In the genomic region with DNA sequence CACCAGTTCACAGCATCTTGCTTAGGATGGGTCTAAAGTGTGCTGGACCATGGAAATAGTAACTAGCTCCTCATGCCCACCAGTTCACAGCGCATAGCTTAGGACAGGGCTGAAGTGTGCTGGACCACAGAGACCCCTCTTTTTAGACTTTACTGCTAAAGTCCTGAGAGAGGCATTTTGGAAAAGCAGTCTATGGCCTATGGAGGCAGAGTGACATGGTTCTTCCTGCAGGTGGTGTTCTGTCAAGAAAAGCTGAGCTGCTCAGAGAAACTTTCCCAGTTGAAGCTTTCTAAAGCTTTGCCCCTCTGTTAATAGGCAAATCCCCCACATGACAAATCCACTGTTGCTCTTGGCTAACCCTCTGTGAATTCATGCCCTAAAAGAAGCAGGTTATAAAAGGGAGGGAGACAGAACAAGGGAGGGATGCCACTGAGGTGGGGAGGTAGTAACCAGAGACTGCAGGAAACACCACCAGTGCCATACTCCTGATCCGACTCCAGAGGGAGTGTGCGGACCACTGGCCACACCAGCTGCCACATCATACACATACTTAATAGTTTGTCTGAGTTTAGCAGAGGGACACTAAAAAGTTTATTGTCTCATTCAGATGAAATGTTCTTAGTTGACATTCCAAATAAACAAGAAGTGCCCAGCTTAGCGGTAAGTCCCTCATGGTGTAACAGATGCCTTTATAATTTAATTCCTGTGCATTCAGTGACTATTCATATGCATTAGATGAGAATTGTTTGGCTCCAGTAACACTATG, we compare ENCODE assay signal across 1 cellular context.
TF ChIP-seq lines count a peak whose summit lies in the region.

No MANE protein-coding gene starts in this region.

TF ChIP-seq in GM23338, 12 proteins besides CTCF, POLR2A, EP300 and RAD21 (continued from another document):
- TF ChIP-seq, protein P1, sequence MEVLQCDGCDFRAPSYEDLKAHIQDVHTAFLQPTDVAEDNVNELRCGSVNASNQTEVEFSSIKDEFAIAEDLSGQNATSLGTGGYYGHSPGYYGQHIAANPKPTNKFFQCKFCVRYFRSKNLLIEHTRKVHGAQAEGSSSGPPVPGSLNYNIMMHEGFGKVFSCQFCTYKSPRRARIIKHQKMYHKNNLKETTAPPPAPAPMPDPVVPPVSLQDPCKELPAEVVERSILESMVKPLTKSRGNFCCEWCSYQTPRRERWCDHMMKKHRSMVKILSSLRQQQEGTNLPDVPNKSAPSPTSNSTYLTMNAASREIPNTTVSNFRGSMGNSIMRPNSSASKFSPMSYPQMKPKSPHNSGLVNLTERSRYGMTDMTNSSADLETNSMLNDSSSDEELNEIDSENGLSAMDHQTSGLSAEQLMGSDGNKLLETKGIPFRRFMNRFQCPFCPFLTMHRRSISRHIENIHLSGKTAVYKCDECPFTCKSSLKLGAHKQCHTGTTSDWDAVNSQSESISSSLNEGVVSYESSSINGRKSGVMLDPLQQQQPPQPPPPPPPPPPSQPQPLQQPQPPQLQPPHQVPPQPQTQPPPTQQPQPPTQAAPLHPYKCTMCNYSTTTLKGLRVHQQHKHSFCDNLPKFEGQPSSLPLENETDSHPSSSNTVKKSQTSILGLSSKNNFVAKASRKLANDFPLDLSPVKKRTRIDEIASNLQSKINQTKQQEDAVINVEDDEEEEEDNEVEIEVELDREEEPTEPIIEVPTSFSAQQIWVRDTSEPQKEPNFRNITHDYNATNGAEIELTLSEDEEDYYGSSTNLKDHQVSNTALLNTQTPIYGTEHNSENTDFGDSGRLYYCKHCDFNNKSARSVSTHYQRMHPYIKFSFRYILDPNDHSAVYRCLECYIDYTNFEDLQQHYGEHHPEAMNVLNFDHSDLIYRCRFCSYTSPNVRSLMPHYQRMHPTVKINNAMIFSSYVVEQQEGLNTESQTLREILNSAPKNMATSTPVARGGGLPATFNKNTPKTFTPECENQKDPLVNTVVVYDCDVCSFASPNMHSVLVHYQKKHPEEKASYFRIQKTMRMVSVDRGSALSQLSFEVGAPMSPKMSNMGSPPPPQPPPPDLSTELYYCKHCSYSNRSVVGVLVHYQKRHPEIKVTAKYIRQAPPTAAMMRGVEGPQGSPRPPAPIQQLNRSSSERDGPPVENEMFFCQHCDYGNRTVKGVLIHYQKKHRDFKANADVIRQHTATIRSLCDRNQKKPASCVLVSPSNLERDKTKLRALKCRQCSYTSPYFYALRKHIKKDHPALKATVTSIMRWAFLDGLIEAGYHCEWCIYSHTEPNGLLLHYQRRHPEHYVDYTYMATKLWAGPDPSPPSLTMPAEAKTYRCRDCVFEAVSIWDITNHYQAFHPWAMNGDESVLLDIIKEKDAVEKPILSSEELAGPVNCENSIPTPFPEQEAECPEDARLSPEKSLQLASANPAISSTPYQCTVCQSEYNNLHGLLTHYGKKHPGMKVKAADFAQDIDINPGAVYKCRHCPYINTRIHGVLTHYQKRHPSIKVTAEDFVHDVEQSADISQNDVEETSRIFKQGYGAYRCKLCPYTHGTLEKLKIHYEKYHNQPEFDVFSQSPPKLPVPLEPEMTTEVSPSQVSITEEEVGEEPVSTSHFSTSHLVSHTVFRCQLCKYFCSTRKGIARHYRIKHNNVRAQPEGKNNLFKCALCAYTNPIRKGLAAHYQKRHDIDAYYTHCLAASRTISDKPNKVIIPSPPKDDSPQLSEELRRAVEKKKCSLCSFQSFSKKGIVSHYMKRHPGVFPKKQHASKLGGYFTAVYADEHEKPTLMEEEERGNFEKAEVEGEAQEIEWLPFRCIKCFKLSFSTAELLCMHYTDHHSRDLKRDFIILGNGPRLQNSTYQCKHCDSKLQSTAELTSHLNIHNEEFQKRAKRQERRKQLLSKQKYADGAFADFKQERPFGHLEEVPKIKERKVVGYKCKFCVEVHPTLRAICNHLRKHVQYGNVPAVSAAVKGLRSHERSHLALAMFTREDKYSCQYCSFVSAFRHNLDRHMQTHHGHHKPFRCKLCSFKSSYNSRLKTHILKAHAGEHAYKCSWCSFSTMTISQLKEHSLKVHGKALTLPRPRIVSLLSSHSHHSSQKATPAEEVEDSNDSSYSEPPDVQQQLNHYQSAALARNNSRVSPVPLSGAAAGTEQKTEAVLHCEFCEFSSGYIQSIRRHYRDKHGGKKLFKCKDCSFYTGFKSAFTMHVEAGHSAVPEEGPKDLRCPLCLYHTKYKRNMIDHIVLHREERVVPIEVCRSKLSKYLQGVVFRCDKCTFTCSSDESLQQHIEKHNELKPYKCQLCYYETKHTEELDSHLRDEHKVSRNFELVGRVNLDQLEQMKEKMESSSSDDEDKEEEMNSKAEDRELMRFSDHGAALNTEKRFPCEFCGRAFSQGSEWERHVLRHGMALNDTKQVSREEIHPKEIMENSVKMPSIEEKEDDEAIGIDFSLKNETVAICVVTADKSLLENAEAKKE (CRISPR knock-in tag; IDR thresholded peaks at IDR 0.05): no peak
- TF ChIP-seq, protein P2, sequence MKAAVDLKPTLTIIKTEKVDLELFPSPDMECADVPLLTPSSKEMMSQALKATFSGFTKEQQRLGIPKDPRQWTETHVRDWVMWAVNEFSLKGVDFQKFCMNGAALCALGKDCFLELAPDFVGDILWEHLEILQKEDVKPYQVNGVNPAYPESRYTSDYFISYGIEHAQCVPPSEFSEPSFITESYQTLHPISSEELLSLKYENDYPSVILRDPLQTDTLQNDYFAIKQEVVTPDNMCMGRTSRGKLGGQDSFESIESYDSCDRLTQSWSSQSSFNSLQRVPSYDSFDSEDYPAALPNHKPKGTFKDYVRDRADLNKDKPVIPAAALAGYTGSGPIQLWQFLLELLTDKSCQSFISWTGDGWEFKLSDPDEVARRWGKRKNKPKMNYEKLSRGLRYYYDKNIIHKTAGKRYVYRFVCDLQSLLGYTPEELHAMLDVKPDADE (IDR thresholded peaks at IDR 0.05): no peak
- TF ChIP-seq NANOG (IDR thresholded peaks at IDR 0.05; ENCODE audit: borderline replicate concordance): no peak
- no peak for TF ChIP-seq ZNF331 (CRISPR knock-in tag; IDR thresholded peaks at IDR 0.05; ENCODE audit: low read depth)
- no peak for TF ChIP-seq POLR2AphosphoS5 (IDR thresholded peaks at IDR 0.05; ENCODE audit: low read depth)
- TF ChIP-seq JUNB (IDR thresholded peaks at IDR 0.05; ENCODE audit: unreplicated experiment): no peak
- no peak for TF ChIP-seq EZH2 (IDR thresholded peaks at IDR 0.05; ENCODE audit: low read depth, unreplicated experiment)
- no peak for TF ChIP-seq EZH2phosphoT487 (IDR thresholded peaks at IDR 0.05; ENCODE audit: unreplicated experiment)
- no peak for TF ChIP-seq CREB1 (CRISPR knock-in tag; IDR thresholded peaks at IDR 0.05; ENCODE audit: low read depth)
TF ChIP-seq in GM23338: peak in this region for 0.
